Comparison of ENCODE assay signal across 18 cellular contexts in the genomic region with DNA sequence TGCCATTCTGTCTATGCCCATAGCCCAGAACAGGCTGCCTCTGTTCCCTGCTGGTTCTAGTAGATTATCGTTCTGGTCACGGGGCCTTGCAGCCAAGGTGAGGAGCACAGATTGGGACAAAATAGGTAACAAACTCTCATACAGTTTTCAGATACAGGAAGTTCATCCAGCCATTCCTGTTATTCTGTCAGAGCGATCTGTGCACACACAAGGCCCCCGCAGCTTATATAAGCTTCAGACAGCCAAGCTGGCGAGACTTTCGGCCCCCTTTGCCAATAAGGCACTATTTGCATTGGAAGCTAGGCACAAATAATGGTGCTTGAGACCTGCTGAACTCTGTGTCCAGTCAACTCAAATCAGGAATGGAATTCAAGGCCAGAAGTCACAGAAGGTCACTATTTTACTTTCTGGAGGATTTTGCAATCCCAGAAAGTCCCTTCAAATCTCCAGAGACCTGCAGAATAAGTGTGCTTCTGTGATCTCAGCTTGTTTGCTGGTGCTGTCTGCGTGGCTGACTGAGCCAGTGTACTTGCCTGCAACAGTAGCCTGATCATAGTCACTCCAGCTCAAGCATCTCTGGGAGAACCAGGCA.
DNase-seq lines count a peak whose midpoint lies in the region; ATAC-seq and TF ChIP-seq lines count a peak whose summit lies in the region.
"Had no signal": no experiment of that assay in that cellular context is flagged by ENCODE, and none has a peak within 500 bp of the region (broad histone marks: within the 10 kb centered on the region; RNA-seq: fewer than 3 reads in every experiment).

No MANE protein-coding gene starts in this region.

- DNase-seq in GM10248 (ENCODE audit: extremely low spot score) (peak; percentile 26), OCI-LY7 (ENCODE audit: low spot score) (no peak), glomerular visceral epithelial cell (ENCODE audit: extremely low spot score) (peak; percentile 17), osteocyte (ENCODE audit: extremely low spot score, unreplicated experiment) (no peak), kidney glomerular epithelial cell (lab: John Stamatoyannopoulos, UW) (no peak), NCI-H82 (lab: John Stamatoyannopoulos, UW) (no peak)
- DNase-seq in activated effector memory CD4-positive, alpha-beta T cell treated with Interleukin-2 at 50 U/mL for 16 hours: no peak
- DNase-seq: central memory CD4-positive, alpha-beta T cell; mammary epithelial cell; NCI-H1436 treated with DMSO at 0.1 percent for 48 hours; NCI-H510A; stimulated activated naive CD8-positive, alpha-beta T cell treated with anti-CD3 and anti-CD28 coated beads, Interleukin-15, Interleukin-2, amounts not matched to agents 100 U/mL and 50 U/mL, for 24 hours; T-cell had no signal

- no peak overlapping the region for H3K4me3 ChIP-seq in OCI-LY7 (ENCODE audit: low read depth, low read length, poor library complexity, severe bottlenecking)

- no peaks in the 10 kb centered on the region for H3K9me3 ChIP-seq in OCI-LY7 (ENCODE audit: low read length)

- no peaks in the 10 kb centered on the region for H3K9me3 Mint-ChIP-seq in osteocyte (ENCODE audit: unreplicated experiment)
- H3K9me3 Mint-ChIP-seq: activated naive CD4-positive, alpha-beta T cell treated with anti-CD3 and anti-CD28 coated beads, Interleukin-2, amount 50 U/mL, for 24 hours; neural crest cell; T-cell had no signal

- no peaks in the 10 kb centered on the region for H3K9me2 ChIP-seq in OCI-LY7 (ENCODE audit: insufficient read depth, low read length)

- intact Hi-C loops in OCI-LY7 (cut with micrococcal nuclease; ENCODE audit: unreplicated experiment): no loop called here

- CTCF ChIA-PET in GM10248 (lab: Yijun Ruan, JAX): interaction anchor here (0.9 to 16.7 kb wide), 6 partner anchors 18 to 106 kb away, joined by 3 to 240 read pairs (median 4); no protein-coding TSS in a partner anchor
- CTCF ChIA-PET in OCI-LY7 (lab: Charles Lee; ENCODE audit: unreplicated experiment): interaction anchor here (0.9 to 2.9 kb wide), 3 partner anchors 11 to 20 kb away, joined by 3 to 14 read pairs (median 7); no protein-coding TSS in a partner anchor

- no peak overlapping the region for H3K4me3 Mint-ChIP-seq in osteocyte (ENCODE audit: unreplicated experiment)
- H3K4me3 Mint-ChIP-seq: activated naive CD4-positive, alpha-beta T cell treated with anti-CD3 and anti-CD28 coated beads, Interleukin-2, amount 50 U/mL, for 24 hours; neural crest cell; T-cell had no signal

- no peaks in the 10 kb centered on the region for H4K20me1 ChIP-seq in OCI-LY7 (ENCODE audit: insufficient read depth, low read length)

- peaks cover 36% of the 10 kb centered on the region; the same call in 1 of the 2 replicates for H3K79me2 ChIP-seq in OCI-LY7 (ENCODE audit: insufficient read depth, low read depth, low read length)

- H3K4me1 ChIP-seq in OCI-LY7 (ENCODE audit: insufficient read depth, low read length, poor library complexity, severe bottlenecking): peaks cover 99% of the 10 kb centered on the region

- H3K27ac Mint-ChIP-seq in osteocyte (ENCODE audit: unreplicated experiment): peak overlapping the region; percentile 31
- H3K27ac Mint-ChIP-seq: activated naive CD4-positive, alpha-beta T cell treated with anti-CD3 and anti-CD28 coated beads, Interleukin-2, amount 50 U/mL, for 24 hours; T-cell had no signal

- no peak overlapping the region for H2AFZ ChIP-seq in OCI-LY7 (ENCODE audit: low read length)

- POLR2A ChIA-PET in GM10248 (lab: Yijun Ruan, JAX): interaction anchor here (0.9 kb wide), 1 partner anchor 105 kb away, joined by 3 read pairs; no protein-coding TSS in a partner anchor
- POLR2A ChIA-PET in OCI-LY7 (lab: Charles Lee): interaction anchor here (1.0 to 10.1 kb wide), 10 partner anchors 8 to 106 kb away, joined by 3 to 176 read pairs (median 13); partner anchors contain the start of gene CDV3

- no TSS peak for BruUV-seq in OCI-LY7 (replicated peaks; lab: Mats Ljungman, UMichigan)

- no peak for TF ChIP-seq CTCF in GM10248 (IDR thresholded peaks at IDR 0.05; ENCODE audit: control extremely low read depth, extremely low read depth, low read depth, missing control alignments)
- no peak for TF ChIP-seq CTCF in OCI-LY7 (conservative IDR thresholded peaks at IDR 0.05; ENCODE audit: low read length)
- no peak for TF ChIP-seq CTCF in osteocyte (IDR thresholded peaks at IDR 0.05)

- H3K36me3 ChIP-seq in OCI-LY7 (ENCODE audit: insufficient read depth, low read length): 0 out of 2 replicates have a peak, but pooled peaks cover 2% of the 10 kb centered on the region

- peaks cover 35% of the 10 kb centered on the region for H3K4me1 Mint-ChIP-seq in osteocyte (ENCODE audit: unreplicated experiment)

- no peaks in the 10 kb centered on the region for H3K27me3 Mint-ChIP-seq in osteocyte (ENCODE audit: unreplicated experiment)
- H3K27me3 Mint-ChIP-seq: activated naive CD4-positive, alpha-beta T cell treated with anti-CD3 and anti-CD28 coated beads, Interleukin-2, amount 50 U/mL, for 24 hours; T-cell had no signal

- H3K36me3 Mint-ChIP-seq in osteocyte (ENCODE audit: unreplicated experiment): no peaks in the 10 kb centered on the region
- H3K36me3 Mint-ChIP-seq: activated naive CD4-positive, alpha-beta T cell treated with anti-CD3 and anti-CD28 coated beads, Interleukin-2, amount 50 U/mL, for 24 hours; T-cell had no signal

- no peak for ATAC-seq in GM18861 (IDR thresholded peaks at IDR 0.05; ENCODE audit: unreplicated experiment)
- ATAC-seq: HCT116; stimulated activated naive CD8-positive, alpha-beta T cell treated with anti-CD3 and anti-CD28 coated beads, Interleukin-15, Interleukin-2, amounts not matched to agents 100 U/mL and 50 U/mL, for 24 hours; T-cell had no signal

- peak overlapping the region; percentile 96 for H3K27ac ChIP-seq in OCI-LY7 (ENCODE audit: low read depth, low read length, poor library complexity, severe bottlenecking)
- H3K27ac ChIP-seq: KMS-11 had no signal

- peak overlapping the region; percentile 93 for H3K4me2 ChIP-seq in OCI-LY7 (ENCODE audit: low read length)

Comparison
In these comparisons a context has a peak if more than half of its experiments do, and no peak if none do; other contexts are left out.
1. DNase-seq: peak in GM10248 (single experiment) and glomerular visceral epithelial cell (single experiment); none in OCI-LY7 (single experiment), osteocyte (single experiment), kidney glomerular epithelial cell (single experiment), activated effector memory CD4-positive, alpha-beta T cell treated with Interleukin-2 at 50 U/mL for 16 hours (single experiment) and NCI-H82 (single experiment).